In genomic region chr19:40803857-40804782, GRCh38 we compare ENCODE assay signal across 9 cellular contexts. TPM values are rescaled to one million over a fixed set of nuclear protein-coding genes. Genes with fewer than 3 reads are reported as not detected.
DNase-seq lines count a peak whose midpoint lies in the region; TF ChIP-seq lines count a peak whose summit lies in the region.
"Had no signal": no experiment of that assay in that cellular context is flagged by ENCODE, and none has a peak within 500 bp of the region (broad histone marks: within the 10 kb centered on the region; RNA-seq: fewer than 3 reads in every experiment).

No MANE protein-coding gene starts in this region.

- POLR2A ChIA-PET in activated CD4-positive, alpha-beta memory T cell treated with anti-CD3 and anti-CD28 coated beads, Interleukin-2, amount 10 ng/mL, durations not matched to agents 7 days and 5 days (lab: Charles Lee): interaction anchor here (0.6 to 14.9 kb wide), 7 partner anchors 11 to 459 kb away, joined by 3 to 161 read pairs (median 30); partner anchors contain the start of genes ACTMAP, HNRNPUL1, RAB4B and SNRPA

- peaks cover 87% of the 10 kb centered on the region for H3K4me1 Mint-ChIP-seq in activated CD4-positive, alpha-beta memory T cell treated with anti-CD3 and anti-CD28 coated beads, Interleukin-2, amount 10 ng/mL, durations not matched to agents 7 days and 5 days
- peaks cover 52% of the 10 kb centered on the region for H3K4me1 Mint-ChIP-seq in glutamatergic neuron (ENCODE audit: low read depth, unreplicated experiment)

- peak overlapping the region; percentile 97 for H3K27ac Mint-ChIP-seq in activated CD4-positive, alpha-beta memory T cell treated with anti-CD3 and anti-CD28 coated beads, Interleukin-2, amount 10 ng/mL, durations not matched to agents 7 days and 5 days
- peak overlapping the region; percentile 86 for H3K27ac Mint-ChIP-seq in glutamatergic neuron (ENCODE audit: unreplicated experiment)

- H3K9me3 ChIP-seq in spleen: no peaks in the 10 kb centered on the region

- H3K27me3 ChIP-seq in spleen (replicated peaks in 1 of 7): no peaks in the 10 kb centered on the region

- DNase-seq in activated T-cell treated with anti-CD3 and anti-CD28 coated beads for 1 hour (ENCODE audit: low read depth) (peak; percentile 52), activated T-cell treated with anti-CD3 and anti-CD28 coated beads for 4 hours (no peak), glutamatergic neuron (no peak), spleen (peak; percentile 90), NCI-H1092 (lab: John Stamatoyannopoulos, UW) (no peak), DMS79 (lab: John Stamatoyannopoulos, UW) (no peak), NCI-H187 (lab: John Stamatoyannopoulos, UW) (no peak)
- DNase-seq in activated CD4-positive, alpha-beta memory T cell treated with anti-CD3 and anti-CD28 coated beads, Interleukin-2, amount 10 ng/mL, durations not matched to agents 7 days and 5 days: peak; percentile 73

- no peak for TF ChIP-seq CTCF in glutamatergic neuron (IDR thresholded peaks at IDR 0.05; ENCODE audit: partially characterized antibody, unreplicated experiment)
- no peak for TF ChIP-seq CTCF in spleen (IDR thresholded peaks at IDR 0.05 in 8 of 11, conservative IDR thresholded peaks at IDR 0.05 in 3 of 11)

- CTCF ChIA-PET in activated CD4-positive, alpha-beta memory T cell treated with anti-CD3 and anti-CD28 coated beads, Interleukin-2, amount 10 ng/mL, durations not matched to agents 7 days and 5 days (lab: Charles Lee): interaction anchor here (0.6 to 4.6 kb wide), 7 partner anchors 8 to 200 kb away, joined by 3 to 50 read pairs (median 23); partner anchors contain the start of gene RAB4B

- H3K9me3 Mint-ChIP-seq in activated CD4-positive, alpha-beta memory T cell treated with anti-CD3 and anti-CD28 coated beads, Interleukin-2, amount 10 ng/mL, durations not matched to agents 7 days and 5 days: no peaks in the 10 kb centered on the region
- H3K9me3 Mint-ChIP-seq in glutamatergic neuron (ENCODE audit: unreplicated experiment): peaks cover 12% of the 10 kb centered on the region

- 54 to 64% (median 64%) methylated on average over 6 of the region's 6 CpGs for WGBS in spleen, 5 donors

- peaks cover 79% of the 10 kb centered on the region for H3K36me3 Mint-ChIP-seq in activated CD4-positive, alpha-beta memory T cell treated with anti-CD3 and anti-CD28 coated beads, Interleukin-2, amount 10 ng/mL, durations not matched to agents 7 days and 5 days (ENCODE audit: low read depth)
- no peaks in the 10 kb centered on the region for H3K36me3 Mint-ChIP-seq in glutamatergic neuron (ENCODE audit: unreplicated experiment)

- peaks cover 0 to 90% (median 46%) of the 10 kb centered on the region in 6 donors for H3K36me3 ChIP-seq in spleen

- peak overlapping the region; percentile 82 to 99 (median 94) for H3K27ac ChIP-seq in spleen

- peaks cover 78 to 94% (median 93%) of the 10 kb centered on the region in 6 donors for H3K4me1 ChIP-seq in spleen

- H3K27me3 Mint-ChIP-seq in activated CD4-positive, alpha-beta memory T cell treated with anti-CD3 and anti-CD28 coated beads, Interleukin-2, amount 10 ng/mL, durations not matched to agents 7 days and 5 days: no peaks in the 10 kb centered on the region
- peaks cover 12% of the 10 kb centered on the region for H3K27me3 Mint-ChIP-seq in glutamatergic neuron (ENCODE audit: unreplicated experiment)

- TF ChIP-seq POLR2A in spleen (IDR thresholded peaks at IDR 0.05): no peak

- peak overlapping the region; percentile 21 to 96 (median 84) for H3K4me3 ChIP-seq in spleen

- H3K4me3 Mint-ChIP-seq in activated CD4-positive, alpha-beta memory T cell treated with anti-CD3 and anti-CD28 coated beads, Interleukin-2, amount 10 ng/mL, durations not matched to agents 7 days and 5 days: peak overlapping the region; percentile 91
- H3K4me3 Mint-ChIP-seq in glutamatergic neuron (ENCODE audit: unreplicated experiment): peak overlapping the region; percentile 77

- intact Hi-C loops in spleen (cut with DNase I; ENCODE audit: low total_unique reads): loop anchor here (10.0 kb wide), 1 partner anchor 49 kb away; the partner anchor contains the start of genes ACTMAP and SNRPA

RNA-seq across cellular contexts. Expression of gene EGLN2, which starts 5.1 kb away (rescaled TPM):
- 100 to 1,000 TPM; 127 to 128 TPM for total RNA-seq in activated CD4-positive, alpha-beta memory T cell treated with anti-CD3 and anti-CD28 coated beads, Interleukin-2, amount 10 ng/mL, durations not matched to agents 7 days and 5 days
- 142 TPM for total RNA-seq in glutamatergic neuron (ENCODE audit: unreplicated experiment)
- 100 to 1,000 TPM; 136 to 198 (median 156) TPM for total RNA-seq in spleen
- 100 to 1,000 TPM; 109 to 238 (median 188) TPM for polyA plus RNA-seq in spleen

RNA-seq across cellular contexts. Expression of gene RAB4B, which starts 26.1 kb away (rescaled TPM):
- 10 to 100 TPM; 65.7 to 68.3 TPM for total RNA-seq in activated CD4-positive, alpha-beta memory T cell treated with anti-CD3 and anti-CD28 coated beads, Interleukin-2, amount 10 ng/mL, durations not matched to agents 7 days and 5 days
- 43.2 TPM for total RNA-seq in glutamatergic neuron (ENCODE audit: unreplicated experiment)
- total RNA-seq in spleen: 10 to 100 TPM; 36.8 to 69.8 (median 53.0) TPM
- 10 to 100 TPM; 78.5 to 95.3 (median 82.2) TPM for polyA plus RNA-seq in spleen

RNA-seq across cellular contexts. Expression of gene MIA, which starts 28.8 kb away (rescaled TPM):
- not detected for total RNA-seq in activated CD4-positive, alpha-beta memory T cell treated with anti-CD3 and anti-CD28 coated beads, Interleukin-2, amount 10 ng/mL, durations not matched to agents 7 days and 5 days
- total RNA-seq in glutamatergic neuron (ENCODE audit: unreplicated experiment): not detected
- total RNA-seq in spleen: 1 to 10 TPM in 1 of 7 donors, not detected in 6; 1.5 TPM
- polyA plus RNA-seq in spleen: 10 to 100 TPM in 1 of 3 donors, 1 to 10 TPM in 2; 4.5 to 14.2 (median 7.0) TPM
- polyA plus RNA-seq: BJ had no signal

RNA-seq across cellular contexts. Expression of gene CYP2A6, which starts 46.1 kb away (rescaled TPM):
- total RNA-seq in activated CD4-positive, alpha-beta memory T cell treated with anti-CD3 and anti-CD28 coated beads, Interleukin-2, amount 10 ng/mL, durations not matched to agents 7 days and 5 days: not detected
- total RNA-seq in glutamatergic neuron (ENCODE audit: unreplicated experiment) (not detected), spleen (under 1 TPM in 1 of 7 donors, not detected in 6; 0.33 TPM)
- polyA plus RNA-seq in spleen: not detected
- polyA plus RNA-seq: BJ had no signal

RNA-seq across cellular contexts. Expression of gene SNRPA, which starts 53.1 kb away (rescaled TPM):
- total RNA-seq in activated CD4-positive, alpha-beta memory T cell treated with anti-CD3 and anti-CD28 coated beads, Interleukin-2, amount 10 ng/mL, durations not matched to agents 7 days and 5 days: 100 to 1,000 TPM; 145 to 151 TPM
- 70.3 TPM for total RNA-seq in glutamatergic neuron (ENCODE audit: unreplicated experiment)
- 10 to 100 TPM; 52.9 to 76.9 (median 64.0) TPM for total RNA-seq in spleen
- 10 to 100 TPM; 62.7 to 69.2 (median 67.4) TPM for polyA plus RNA-seq in spleen

Comparison
In these comparisons a context has a peak if more than half of its experiments do, and no peak if none do; other contexts are left out.
1. DNase-seq: peak in activated T-cell treated with anti-CD3 and anti-CD28 coated beads for 1 hour (single experiment), activated CD4-positive, alpha-beta memory T cell treated with anti-CD3 and anti-CD28 coated beads, Interleukin-2, amount 10 ng/mL, durations not matched to agents 7 days and 5 days (single experiment) and spleen (single experiment); none in activated T-cell treated with anti-CD3 and anti-CD28 coated beads for 4 hours (single experiment), glutamatergic neuron (single experiment), NCI-H1092 (single experiment), DMS79 (single experiment) and NCI-H187 (0 of 2).